ENCODE assay signal across 8 cellular contexts in genomic region chr1:114758251-114758832, GRCh38. TPM values are rescaled to one million over a fixed set of nuclear protein-coding genes. Genes with fewer than 3 reads are reported as not detected.
DNase-seq lines count a peak whose midpoint lies in the region; ATAC-seq and TF ChIP-seq lines count a peak whose summit lies in the region.

No MANE protein-coding gene starts in this region.

- no peaks in the 10 kb centered on the region for H3K27me3 ChIP-seq in esophagus (ENCODE audit: control insufficient read depth in 1 of 2, insufficient read depth in 2 of 2, low read length in 2 of 2)
- no peaks in the 10 kb centered on the region for H3K27me3 ChIP-seq in rectal smooth muscle tissue (ENCODE audit: control insufficient read depth, insufficient read depth, low read length)

- H3K27ac ChIP-seq in RWPE1 (peak overlapping the region; percentile 91), esophagus (ENCODE audit: low read depth in 2 of 2, low read length in 1 of 2) (peak overlapping the region; percentile 99 to 100), rectal smooth muscle tissue (ENCODE audit: low read depth, low read length) (peak overlapping the region; percentile 100)

- H3K27ac Mint-ChIP-seq in activated CD4-positive, alpha-beta T cell treated with anti-CD3 and anti-CD28 coated beads, Interleukin-2, amount 10 ng/mL, durations not matched to agents 24 days and 14 days, result peak overlapping the region; percentile 100

- TF ChIP-seq CTCF in RWPE1 (conservative IDR thresholded peaks at IDR 0.05; ENCODE audit: low read depth), result no peak

- H3K9me3 Mint-ChIP-seq in activated CD4-positive, alpha-beta T cell treated with anti-CD3 and anti-CD28 coated beads, Interleukin-2, amount 10 ng/mL, durations not matched to agents 24 days and 14 days, result peaks cover 13% of the 10 kb centered on the region

- H3K4me3 ChIP-seq in esophagus (ENCODE audit: low read depth in 1 of 2, low read length in 2 of 2), result peak overlapping the region; percentile 95 to 98
- H3K4me3 ChIP-seq in rectal smooth muscle tissue (ENCODE audit: low read length), result peak overlapping the region; percentile 100

- CTCF ChIA-PET in RWPE1 (lab: Yijun Ruan, JAX), result no interaction called here

- H3K27me3 Mint-ChIP-seq in activated CD4-positive, alpha-beta T cell treated with anti-CD3 and anti-CD28 coated beads, Interleukin-2, amount 10 ng/mL, durations not matched to agents 24 days and 14 days, result peaks cover 2% of the 10 kb centered on the region

- H3K4me1 ChIP-seq in esophagus (ENCODE audit: control insufficient read depth in 2 of 2, insufficient read depth in 2 of 2, low read length in 1 of 2), result no peaks in the 10 kb centered on the region
- peaks cover 13% of the 10 kb centered on the region for H3K4me1 ChIP-seq in rectal smooth muscle tissue (ENCODE audit: control insufficient read depth, insufficient read depth, low read length)

- no peaks in the 10 kb centered on the region for H3K9me3 ChIP-seq in esophagus (ENCODE audit: control insufficient read depth in 2 of 2, insufficient read depth in 1 of 2, low read depth in 1 of 2, low read length in 1 of 2)

- 19 to 21% methylated on average over 6 of the region's 6 CpGs for WGBS in esophagus, 2 donors

- peaks cover 44% of the 10 kb centered on the region for H3K4me1 Mint-ChIP-seq in activated CD4-positive, alpha-beta T cell treated with anti-CD3 and anti-CD28 coated beads, Interleukin-2, amount 10 ng/mL, durations not matched to agents 24 days and 14 days

- H3K9ac ChIP-seq in rectal smooth muscle tissue (ENCODE audit: low read length), result no peak overlapping the region

- peaks cover 26% of the 10 kb centered on the region for H3K36me3 Mint-ChIP-seq in activated CD4-positive, alpha-beta T cell treated with anti-CD3 and anti-CD28 coated beads, Interleukin-2, amount 10 ng/mL, durations not matched to agents 24 days and 14 days (ENCODE audit: low read depth)

- no peak for ATAC-seq in GM19452 (IDR thresholded peaks at IDR 0.05; ENCODE audit: unreplicated experiment)
- ATAC-seq in HG03342 (IDR thresholded peaks at IDR 0.05; ENCODE audit: unreplicated experiment), result no peak

- no peak for DNase-seq in activated CD4-positive, alpha-beta T cell treated with anti-CD3 and anti-CD28 coated beads, Interleukin-2, amount 10 ng/mL, durations not matched to agents 24 days and 14 days
- DNase-seq in activated CD4-positive, alpha-beta T cell treated with anti-CD3 and anti-CD28 coated beads for 1 hour, result no peak
- DNase-seq in RWPE1 (ENCODE audit: low spot score) (peak; percentile 25), activated gamma-delta T cell treated with Interleukin-2 at 50 U/mL for 16 hours (no peak)

- POLR2A ChIA-PET in RWPE1 (lab: Yijun Ruan, JAX; ENCODE audit: low non-redundant PET), result interaction anchor here (0.8 kb wide), 1 partner anchor 64 kb away, joined by 5 read pairs; no protein-coding TSS in a partner anchor

- intact Hi-C loops in activated CD4-positive, alpha-beta T cell treated with anti-CD3 and anti-CD28 coated beads, Interleukin-2, amount 10 ng/mL, durations not matched to agents 24 days and 14 days (cut with micrococcal nuclease), result loop anchor here (5.0 to 10.0 kb wide), 5 partner anchors 291 to 1801 kb away; partner anchors contain the start of genes SLC16A1 and VANGL1

- peak overlapping the region; percentile 99 for H3K4me3 Mint-ChIP-seq in activated CD4-positive, alpha-beta T cell treated with anti-CD3 and anti-CD28 coated beads, Interleukin-2, amount 10 ng/mL, durations not matched to agents 24 days and 14 days

- H3K36me3 ChIP-seq in esophagus (ENCODE audit: control insufficient read depth in 2 of 2, insufficient read depth in 2 of 2, low read length in 1 of 2), result no peaks in the 10 kb centered on the region
- peaks cover 2% of the 10 kb centered on the region for H3K36me3 ChIP-seq in rectal smooth muscle tissue (ENCODE audit: control insufficient read depth, insufficient read depth, low read length)

RNA-seq across cellular contexts. Expression of gene CSDE1, which starts 0.6 kb away (rescaled TPM):
- total RNA-seq in activated CD4-positive, alpha-beta T cell treated with anti-CD3 and anti-CD28 coated beads, Interleukin-2, amount 10 ng/mL, durations not matched to agents 24 days and 14 days, result 418 and 419 TPM in 2 replicates
- 100 to 1,000 TPM in 1 of 2 donors, 10 to 100 TPM in 1; 77.0 to 146 TPM for polyA plus RNA-seq in esophagus

RNA-seq across cellular contexts. Expression of gene SIKE1, which starts 22.1 kb away (rescaled TPM):
- 64.4 and 65.8 TPM in 2 replicates for total RNA-seq in activated CD4-positive, alpha-beta T cell treated with anti-CD3 and anti-CD28 coated beads, Interleukin-2, amount 10 ng/mL, durations not matched to agents 24 days and 14 days
- 10 to 100 TPM; 13.6 to 16.4 TPM for polyA plus RNA-seq in esophagus

RNA-seq across cellular contexts. Expression of gene NRAS, which starts 41.8 kb away (rescaled TPM):
- total RNA-seq in activated CD4-positive, alpha-beta T cell treated with anti-CD3 and anti-CD28 coated beads, Interleukin-2, amount 10 ng/mL, durations not matched to agents 24 days and 14 days, result 60.7 and 61.4 TPM in 2 replicates
- 10 to 100 TPM; 12.7 to 12.8 TPM for polyA plus RNA-seq in esophagus
